Comparison of ENCODE assay signal across 23 cellular contexts in the genomic region with DNA sequence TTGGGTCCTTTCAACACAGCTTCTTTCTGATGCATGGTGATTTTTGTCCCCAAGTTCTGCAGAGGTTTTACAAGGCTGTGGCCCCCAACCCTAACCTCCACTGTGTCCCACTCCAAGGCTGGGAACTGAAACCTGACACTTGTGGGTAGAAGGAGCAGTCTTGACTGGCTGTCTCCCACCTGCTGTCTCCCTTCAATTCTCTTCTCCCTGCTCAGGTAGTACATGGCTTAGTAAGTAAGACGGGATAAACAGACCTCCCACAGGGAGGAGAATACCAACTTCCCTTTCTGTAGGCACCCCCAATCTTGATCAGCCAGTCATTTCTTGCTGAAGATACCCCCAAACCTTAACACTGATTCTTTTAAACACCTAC. TPM values are rescaled to one million over a fixed set of nuclear protein-coding genes. Genes with fewer than 3 reads are reported as not detected.
DNase-seq lines count a peak whose midpoint lies in the region; ATAC-seq and TF ChIP-seq lines count a peak whose summit lies in the region.
"Had no signal": no experiment of that assay in that cellular context is flagged by ENCODE, and none has a peak within 500 bp of the region (broad histone marks: within the 10 kb centered on the region; RNA-seq: fewer than 3 reads in every experiment).

No MANE protein-coding gene starts in this region.

- H3F3A ChIP-seq in GM23338 (replicated peaks; ENCODE audit: low read depth) = no peaks in the 10 kb centered on the region

- no peaks in the 10 kb centered on the region for H3K9me2 ChIP-seq in GM23338 (ENCODE audit: insufficient read depth)

- DNase-seq in GM23338 (ENCODE audit: low spot score) (no peak), NCI-H69 (lab: John Stamatoyannopoulos, UW) (peak; percentile 26), osteocyte (ENCODE audit: extremely low spot score, unreplicated experiment) (peak; percentile 21), BE2C (no peak)
- DNase-seq: 8988T; ACHN; Caco-2; CD4-positive, CD25-positive, alpha-beta regulatory T cell; DMS153; DND-41; GDM1; GM23248; H9 had no signal

- no peak overlapping the region for H2AFZ ChIP-seq in GM23338
- H2AFZ ChIP-seq: GM23248 had no signal

- H3K9me3 ChIP-seq in BE2C = no peaks in the 10 kb centered on the region

- no peak for TF ChIP-seq CTCF in GM23338 (conservative IDR thresholded peaks at IDR 0.05; ENCODE audit: low read depth in 2 of 2)
- no peak for TF ChIP-seq CTCF in osteocyte (IDR thresholded peaks at IDR 0.05)
- TF ChIP-seq CTCF in BE2C (IDR thresholded peaks at IDR 0.05; ENCODE audit: low read depth, low read length) = no peak

- H3K4me2 ChIP-seq in GM23338 = no peak overlapping the region
- H3K4me2 ChIP-seq: A549, BLaER1 had no signal

- no peaks in the 10 kb centered on the region for H3K4me1 Mint-ChIP-seq in GM23338
- no peaks in the 10 kb centered on the region for H3K4me1 Mint-ChIP-seq in osteocyte (ENCODE audit: unreplicated experiment)
- H3K4me1 Mint-ChIP-seq: CD4-positive, CD25-positive, alpha-beta regulatory T cell had no signal

- no peak overlapping the region for H3K27ac Mint-ChIP-seq in GM23338
- H3K27ac Mint-ChIP-seq in osteocyte (ENCODE audit: unreplicated experiment) = no peak overlapping the region
- H3K27ac Mint-ChIP-seq: CD4-positive, CD25-positive, alpha-beta regulatory T cell; CD8-positive, alpha-beta T cell; H9 had no signal

- H3K4me3 ChIP-seq in GM23338 = no peak overlapping the region
- no peak overlapping the region for H3K4me3 ChIP-seq in BE2C (ENCODE audit: low read depth, low read length)
- H3K4me3 ChIP-seq: A549, BLaER1, GM12878, GM23248 had no signal

- H3K27me3 ChIP-seq in GM23338 (ENCODE audit: insufficient read depth) (no peaks in the 10 kb centered on the region), BE2C (no peaks in the 10 kb centered on the region)
- H3K27me3 ChIP-seq: BLaER1 had no signal

- ATAC-seq in GM23338 = peak; percentile 65
- ATAC-seq in GM18502 (IDR thresholded peaks at IDR 0.05; ENCODE audit: poor library complexity, unreplicated experiment) = no peak
- ATAC-seq in GM21423 (IDR thresholded peaks at IDR 0.05; ENCODE audit: unreplicated experiment) = no peak
- ATAC-seq: A549; CD8-positive, alpha-beta T cell; GM12878; HCT116 had no signal

- H3K27me3 Mint-ChIP-seq in GM23338 (ENCODE audit: insufficient read depth, low read depth, poor library complexity) (peaks cover 3% of the 10 kb centered on the region), osteocyte (ENCODE audit: unreplicated experiment) (peaks cover 2% of the 10 kb centered on the region)

- no peak overlapping the region for H3K27ac ChIP-seq in GM23338 (ENCODE audit: low read depth)
- H3K27ac ChIP-seq in angular gyrus (ENCODE audit: low read depth, low read length) = peak overlapping the region; percentile 44
- H3K27ac ChIP-seq: A549, BLaER1, C4-2B, GM23248 had no signal

- H3K4me3 Mint-ChIP-seq in GM23338 (no peak overlapping the region), osteocyte (ENCODE audit: unreplicated experiment) (no peak overlapping the region)
- H3K4me3 Mint-ChIP-seq: CD4-positive, CD25-positive, alpha-beta regulatory T cell; CD8-positive, alpha-beta T cell; H9 had no signal

- no peaks in the 10 kb centered on the region for H4K20me1 ChIP-seq in GM23338 (replicated peaks; ENCODE audit: insufficient read depth)
- H4K20me1 ChIP-seq: BLaER1 had no signal

- peaks cover 11% of the 10 kb centered on the region; the same call in 2 of the 3 replicates for H3K9me3 Mint-ChIP-seq in GM23338
- no peaks in the 10 kb centered on the region for H3K9me3 Mint-ChIP-seq in osteocyte (ENCODE audit: unreplicated experiment)
- H3K9me3 Mint-ChIP-seq: CD8-positive, alpha-beta T cell had no signal

- H3K36me3 ChIP-seq in GM23338 (ENCODE audit: insufficient read depth) (no peaks in the 10 kb centered on the region), BE2C (no peaks in the 10 kb centered on the region)
- H3K36me3 ChIP-seq: BLaER1 had no signal

- H3K36me3 Mint-ChIP-seq in GM23338 (ENCODE audit: low read depth) (no peaks in the 10 kb centered on the region), osteocyte (ENCODE audit: unreplicated experiment) (no peaks in the 10 kb centered on the region)
- H3K36me3 Mint-ChIP-seq: CD4-positive, CD25-positive, alpha-beta regulatory T cell; CD8-positive, alpha-beta T cell had no signal

- no peaks in the 10 kb centered on the region for H3K79me2 ChIP-seq in GM23338 (replicated peaks; ENCODE audit: insufficient read depth)

- H3K4me1 ChIP-seq in GM23338 (ENCODE audit: insufficient read depth) (no peaks in the 10 kb centered on the region), BE2C (no peaks in the 10 kb centered on the region)
- H3K4me1 ChIP-seq: A549, BLaER1, Caco-2 had no signal

TF ChIP-seq in GM23338, 12 proteins besides CTCF, POLR2A, EP300 and RAD21:
- no peak for TF ChIP-seq EZH2 (IDR thresholded peaks at IDR 0.05; ENCODE audit: low read depth, unreplicated experiment)
- TF ChIP-seq, protein P1, sequence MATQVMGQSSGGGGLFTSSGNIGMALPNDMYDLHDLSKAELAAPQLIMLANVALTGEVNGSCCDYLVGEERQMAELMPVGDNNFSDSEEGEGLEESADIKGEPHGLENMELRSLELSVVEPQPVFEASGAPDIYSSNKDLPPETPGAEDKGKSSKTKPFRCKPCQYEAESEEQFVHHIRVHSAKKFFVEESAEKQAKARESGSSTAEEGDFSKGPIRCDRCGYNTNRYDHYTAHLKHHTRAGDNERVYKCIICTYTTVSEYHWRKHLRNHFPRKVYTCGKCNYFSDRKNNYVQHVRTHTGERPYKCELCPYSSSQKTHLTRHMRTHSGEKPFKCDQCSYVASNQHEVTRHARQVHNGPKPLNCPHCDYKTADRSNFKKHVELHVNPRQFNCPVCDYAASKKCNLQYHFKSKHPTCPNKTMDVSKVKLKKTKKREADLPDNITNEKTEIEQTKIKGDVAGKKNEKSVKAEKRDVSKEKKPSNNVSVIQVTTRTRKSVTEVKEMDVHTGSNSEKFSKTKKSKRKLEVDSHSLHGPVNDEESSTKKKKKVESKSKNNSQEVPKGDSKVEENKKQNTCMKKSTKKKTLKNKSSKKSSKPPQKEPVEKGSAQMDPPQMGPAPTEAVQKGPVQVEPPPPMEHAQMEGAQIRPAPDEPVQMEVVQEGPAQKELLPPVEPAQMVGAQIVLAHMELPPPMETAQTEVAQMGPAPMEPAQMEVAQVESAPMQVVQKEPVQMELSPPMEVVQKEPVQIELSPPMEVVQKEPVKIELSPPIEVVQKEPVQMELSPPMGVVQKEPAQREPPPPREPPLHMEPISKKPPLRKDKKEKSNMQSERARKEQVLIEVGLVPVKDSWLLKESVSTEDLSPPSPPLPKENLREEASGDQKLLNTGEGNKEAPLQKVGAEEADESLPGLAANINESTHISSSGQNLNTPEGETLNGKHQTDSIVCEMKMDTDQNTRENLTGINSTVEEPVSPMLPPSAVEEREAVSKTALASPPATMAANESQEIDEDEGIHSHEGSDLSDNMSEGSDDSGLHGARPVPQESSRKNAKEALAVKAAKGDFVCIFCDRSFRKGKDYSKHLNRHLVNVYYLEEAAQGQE (IDR thresholded peaks at IDR 0.05; ENCODE audit: unreplicated experiment) = no peak
- TF ChIP-seq POLR2AphosphoS5 (IDR thresholded peaks at IDR 0.05; ENCODE audit: low read depth) = no peak
- no peak for TF ChIP-seq STAT1 (IDR thresholded peaks at IDR 0.05; ENCODE audit: unreplicated experiment)
- no peak for TF ChIP-seq EZH2phosphoT487 (IDR thresholded peaks at IDR 0.05; ENCODE audit: unreplicated experiment)
- TF ChIP-seq ZNF114 (CRISPR knock-in tag; IDR thresholded peaks at IDR 0.05) = no peak
- TF ChIP-seq CREB1 (CRISPR knock-in tag; IDR thresholded peaks at IDR 0.05; ENCODE audit: low read depth) = no peak
- TF ChIP-seq, protein P2, sequence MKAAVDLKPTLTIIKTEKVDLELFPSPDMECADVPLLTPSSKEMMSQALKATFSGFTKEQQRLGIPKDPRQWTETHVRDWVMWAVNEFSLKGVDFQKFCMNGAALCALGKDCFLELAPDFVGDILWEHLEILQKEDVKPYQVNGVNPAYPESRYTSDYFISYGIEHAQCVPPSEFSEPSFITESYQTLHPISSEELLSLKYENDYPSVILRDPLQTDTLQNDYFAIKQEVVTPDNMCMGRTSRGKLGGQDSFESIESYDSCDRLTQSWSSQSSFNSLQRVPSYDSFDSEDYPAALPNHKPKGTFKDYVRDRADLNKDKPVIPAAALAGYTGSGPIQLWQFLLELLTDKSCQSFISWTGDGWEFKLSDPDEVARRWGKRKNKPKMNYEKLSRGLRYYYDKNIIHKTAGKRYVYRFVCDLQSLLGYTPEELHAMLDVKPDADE (IDR thresholded peaks at IDR 0.05) = no peak
- TF ChIP-seq NANOG (IDR thresholded peaks at IDR 0.05; ENCODE audit: borderline replicate concordance) = no peak

RNA-seq across cellular contexts. Expression of a gene that starts 25.0 kb away (rescaled TPM):
- not detected in 2 replicates for total RNA-seq in GM23338 (2014; rRNA removed; shearing (Covaris generic))
- not detected in 2 replicates for polyA plus RNA-seq in GM23338 (2016; fragmentation: Nextera tagmentation; extraction: Ambion mirVana)
- not detected in 2 replicates for total RNA-seq in osteocyte
- not detected for polyA plus RNA-seq in BE2C (2012; ENCODE audit: insufficient read depth, insufficient read length, low read depth)
- total RNA-seq: Caco-2; CD4-positive, CD25-positive, alpha-beta regulatory T cell; CD8-positive, alpha-beta T cell; GM12878; GM23248; H4; H9 had no signal
- polyA plus RNA-seq: A549; CD4-positive, CD25-positive, alpha-beta regulatory T cell; GM12878; GM23248 had no signal

Comparison
In these comparisons a context has a peak if more than half of its experiments do, and no peak if none do; other contexts are left out.
1. DNase-seq: peak in NCI-H69 (single experiment) and osteocyte (single experiment); none in GM23338 (single experiment) and BE2C (single experiment).